ENCODE assay signal across 19 cellular contexts in genomic region chr19:29247912-29248311, GRCh38. TPM values are rescaled to one million over a fixed set of nuclear protein-coding genes. Genes with fewer than 3 reads are reported as not detected.
DNase-seq lines count a peak whose midpoint lies in the region; ATAC-seq and TF ChIP-seq lines count a peak whose summit lies in the region.
"Had no signal": no experiment of that assay in that cellular context is flagged by ENCODE, and none has a peak within 500 bp of the region (broad histone marks: within the 10 kb centered on the region; RNA-seq: fewer than 3 reads in every experiment).

No MANE protein-coding gene starts in this region.

- H3K4me3 Mint-ChIP-seq in GM23338, result no peak overlapping the region
- H3K4me3 Mint-ChIP-seq in WTC11, result no peak overlapping the region
- no peak overlapping the region for H3K4me3 Mint-ChIP-seq in T-helper 2 cell treated with Interferon-gamma antibody and Interleukin-4, amounts not matched to agents 5 μg/mL and 100 μg/mL, for 36 hours
- no peak overlapping the region for H3K4me3 Mint-ChIP-seq in glutamatergic neuron (ENCODE audit: unreplicated experiment)
- H3K4me3 Mint-ChIP-seq: activated B cell treated with CpG ODN at 0.5 μM for 24 hours; activated CD8-positive, alpha-beta T cell treated with anti-CD3 and anti-CD28 coated beads for 36 hours; activated naive CD8-positive, alpha-beta T cell; dendritic cell treated with granulocyte-macrophage colony-stimulating factor and Interleukin-4, amounts not matched to agents 40 ng/mL and 50 ng/mL, for 4 days had no signal

- no peaks in the 10 kb centered on the region for H3K9me2 ChIP-seq in GM23338 (ENCODE audit: insufficient read depth)

- CTCF ChIA-PET in A673 (lab: Charles Lee), result no interaction called here
- CTCF ChIA-PET in WTC11 (lab: Charles Lee), result interaction anchor here (0.7 to 4.4 kb wide), 17 partner anchors 11 to 349 kb away, joined by 3 to 40 read pairs (median 4); no protein-coding TSS in a partner anchor

- intact Hi-C loops in A673 (cut with micrococcal nuclease; ENCODE audit: unreplicated experiment), result no loop called here

- no peaks in the 10 kb centered on the region for H3K27me3 ChIP-seq in A673 (replicated peaks; ENCODE audit: insufficient read depth, low read depth, low read length, poor library complexity)
- H3K27me3 ChIP-seq in GM23338 (ENCODE audit: insufficient read depth), result no peaks in the 10 kb centered on the region
- H3K27me3 ChIP-seq: brain microvascular endothelial cell had no signal

- POLR2A ChIA-PET in A673 (lab: Charles Lee; ENCODE audit: low non-redundant PET), result no interaction called here
- POLR2A ChIA-PET in WTC11 (lab: Charles Lee), result no interaction called here

- H3K9me3 Mint-ChIP-seq in GM23338, result peaks cover 3% of the 10 kb centered on the region; the same call in 1 of the 3 replicates
- H3K9me3 Mint-ChIP-seq in WTC11, result no peaks in the 10 kb centered on the region
- H3K9me3 Mint-ChIP-seq in T-helper 2 cell treated with Interferon-gamma antibody and Interleukin-4, amounts not matched to agents 5 μg/mL and 100 μg/mL, for 36 hours, result no peaks in the 10 kb centered on the region
- peaks cover 13% of the 10 kb centered on the region for H3K9me3 Mint-ChIP-seq in glutamatergic neuron (ENCODE audit: unreplicated experiment)
- H3K9me3 Mint-ChIP-seq: activated B cell treated with CpG ODN at 0.5 μM for 24 hours; activated CD8-positive, alpha-beta T cell treated with anti-CD3 and anti-CD28 coated beads for 36 hours; dendritic cell treated with granulocyte-macrophage colony-stimulating factor and Interleukin-4, amounts not matched to agents 40 ng/mL and 50 ng/mL, for 4 days had no signal

- H3K27ac ChIP-seq in A673 (ENCODE audit: low read depth, low read length, poor library complexity, severe bottlenecking), result no peak overlapping the region
- H3K27ac ChIP-seq in GM23338 (ENCODE audit: low read depth), result no peak overlapping the region
- H3K27ac ChIP-seq: brain microvascular endothelial cell, left lung had no signal

- H3F3A ChIP-seq in GM23338 (replicated peaks; ENCODE audit: low read depth), result no peaks in the 10 kb centered on the region

- no peaks in the 10 kb centered on the region for H3K9me3 ChIP-seq in A673 (ENCODE audit: low read depth, low read length, poor library complexity, severe bottlenecking)
- H3K9me3 ChIP-seq: left lung had no signal

- H3K4me1 ChIP-seq in A673 (ENCODE audit: insufficient read depth, low read length, poor library complexity, severe bottlenecking), result peaks cover 6% of the 10 kb centered on the region
- H3K4me1 ChIP-seq in GM23338 (ENCODE audit: insufficient read depth), result no peaks in the 10 kb centered on the region; the same call in 1 of the 2 replicates
- H3K4me1 ChIP-seq: left lung had no signal

- H3K27me3 Mint-ChIP-seq in GM23338 (ENCODE audit: insufficient read depth, low read depth, poor library complexity) (peaks cover 2% of the 10 kb centered on the region), WTC11 (ENCODE audit: low read depth) (no peaks in the 10 kb centered on the region; the same call in 1 of the 2 replicates), glutamatergic neuron (ENCODE audit: unreplicated experiment) (peaks cover 3% of the 10 kb centered on the region)
- H3K27me3 Mint-ChIP-seq in T-helper 2 cell treated with Interferon-gamma antibody and Interleukin-4, amounts not matched to agents 5 μg/mL and 100 μg/mL, for 36 hours (ENCODE audit: low read depth), result peaks cover 6% of the 10 kb centered on the region

- ATAC-seq in GM23338 (peak; percentile 43), WTC11 (no peak)
- ATAC-seq: activated CD8-positive, alpha-beta T cell treated with anti-CD3 and anti-CD28 coated beads for 36 hours; HCT116; left lung had no signal

- H3K36me3 ChIP-seq in A673 (ENCODE audit: insufficient read depth, low read length, poor library complexity, severe bottlenecking), result no peaks in the 10 kb centered on the region
- H3K36me3 ChIP-seq in GM23338 (ENCODE audit: insufficient read depth), result no peaks in the 10 kb centered on the region
- H3K36me3 ChIP-seq: brain microvascular endothelial cell, left lung had no signal

- H3K27ac Mint-ChIP-seq in GM23338 (no peak overlapping the region), WTC11 (no peak overlapping the region), glutamatergic neuron (ENCODE audit: unreplicated experiment) (no peak overlapping the region)
- H3K27ac Mint-ChIP-seq in T-helper 2 cell treated with Interferon-gamma antibody and Interleukin-4, amounts not matched to agents 5 μg/mL and 100 μg/mL, for 36 hours, result no peak overlapping the region
- H3K27ac Mint-ChIP-seq: activated B cell treated with CpG ODN at 0.5 μM for 24 hours; activated CD8-positive, alpha-beta T cell treated with anti-CD3 and anti-CD28 coated beads for 36 hours; activated naive CD8-positive, alpha-beta T cell; dendritic cell treated with granulocyte-macrophage colony-stimulating factor and Interleukin-4, amounts not matched to agents 40 ng/mL and 50 ng/mL, for 4 days had no signal

- H3K36me3 Mint-ChIP-seq in GM23338 (ENCODE audit: low read depth) (no peaks in the 10 kb centered on the region), WTC11 (no peaks in the 10 kb centered on the region), glutamatergic neuron (ENCODE audit: unreplicated experiment) (no peaks in the 10 kb centered on the region)
- no peaks in the 10 kb centered on the region for H3K36me3 Mint-ChIP-seq in T-helper 2 cell treated with Interferon-gamma antibody and Interleukin-4, amounts not matched to agents 5 μg/mL and 100 μg/mL, for 36 hours (ENCODE audit: low read depth)
- H3K36me3 Mint-ChIP-seq: activated naive CD8-positive, alpha-beta T cell had no signal

- BruUV-seq in A673 (replicated peaks; lab: Mats Ljungman, UMichigan), result no TSS peak

- H3K4me1 Mint-ChIP-seq in GM23338 (peaks cover 15% of the 10 kb centered on the region), WTC11 (peaks cover 22% of the 10 kb centered on the region), glutamatergic neuron (ENCODE audit: low read depth, unreplicated experiment) (peaks cover 11% of the 10 kb centered on the region)
- H3K4me1 Mint-ChIP-seq in T-helper 2 cell treated with Interferon-gamma antibody and Interleukin-4, amounts not matched to agents 5 μg/mL and 100 μg/mL, for 36 hours (ENCODE audit: low read depth), result no peaks in the 10 kb centered on the region
- H3K4me1 Mint-ChIP-seq: activated B cell treated with CpG ODN at 0.5 μM for 24 hours had no signal

- H2AFZ ChIP-seq in GM23338, result peak overlapping the region; percentile 43; the same call in 1 of the 2 replicates

- H3K4me3 ChIP-seq in A673 (ENCODE audit: low read depth, low read length, poor library complexity, severe bottlenecking) (no peak overlapping the region), GM23338 (no peak overlapping the region)
- H3K4me3 ChIP-seq: left lung, smooth muscle cell had no signal

- no peaks in the 10 kb centered on the region for H4K20me1 ChIP-seq in GM23338 (replicated peaks; ENCODE audit: insufficient read depth)

- TF ChIP-seq CTCF in A673 (conservative IDR thresholded peaks at IDR 0.05; ENCODE audit: low read depth, low read length), result no peak
- TF ChIP-seq CTCF in GM23338 (conservative IDR thresholded peaks at IDR 0.05; ENCODE audit: low read depth in 2 of 2), result no peak
- TF ChIP-seq CTCF in WTC11 (IDR thresholded peaks at IDR 0.05), result no peak
- TF ChIP-seq CTCF in glutamatergic neuron (IDR thresholded peaks at IDR 0.05; ENCODE audit: partially characterized antibody, unreplicated experiment), result no peak

- no peaks in the 10 kb centered on the region for H3K79me2 ChIP-seq in GM23338 (replicated peaks; ENCODE audit: insufficient read depth)

- no peak overlapping the region for H3K4me2 ChIP-seq in GM23338
- H3K4me2 ChIP-seq: smooth muscle cell had no signal

- peak; percentile 70 for DNase-seq in A673 (ENCODE audit: low spot score)
- no peak for DNase-seq in GM23338 (ENCODE audit: low spot score)
- DNase-seq in WTC11 (ENCODE audit: low spot score), result no peak
- DNase-seq in medulla oblongata (ENCODE audit: extremely low spot score), result peak; percentile 21
- DNase-seq in activated T-cell treated with anti-CD3 and anti-CD28 coated beads, Interleukin-2, amount 50 U/mL, for 48 hours, result no peak
- DNase-seq in T-helper 2 cell treated with Interferon-gamma antibody and Interleukin-4, amounts not matched to agents 5 μg/mL and 100 μg/mL, for 36 hours (ENCODE audit: low spot score), result no peak
- no peak for DNase-seq in glutamatergic neuron
- no peak for DNase-seq in SKM-1 (lab: John Stamatoyannopoulos, UW; ENCODE audit: unreplicated experiment)
- DNase-seq: activated B cell treated with CpG ODN at 0.5 μM for 24 hours; activated CD8-positive, alpha-beta T cell treated with anti-CD3 and anti-CD28 coated beads for 36 hours; brain microvascular endothelial cell; left lung; MV-4-11; stimulated activated CD8-positive, alpha-beta memory T cell treated with anti-CD3 and anti-CD28 coated beads, Interleukin-4, amount 100 ng/mL, for 48 hours; SW 1271 had no signal

TF ChIP-seq in GM23338, 12 proteins besides CTCF, POLR2A, EP300 and RAD21 (continues in another document):
- TF ChIP-seq POLR2AphosphoS5 (IDR thresholded peaks at IDR 0.05; ENCODE audit: low read depth), result no peak
- TF ChIP-seq ETS1 (IDR thresholded peaks at IDR 0.05), result no peak

TF ChIP-seq in WTC11, 78 proteins besides CTCF, POLR2A, EP300 and RAD21 (continues in another document):
- TF ChIP-seq ESRRA (CRISPR knock-in tag; IDR thresholded peaks at IDR 0.05; ENCODE audit: borderline replicate concordance) (no peak), ZNF425 (CRISPR knock-in tag; conservative IDR thresholded peaks at IDR 0.05) (no peak), ZNF232 (CRISPR knock-in tag; IDR thresholded peaks at IDR 0.05) (no peak), PRRX2 (CRISPR knock-in tag; IDR thresholded peaks at IDR 0.05) (no peak)

RNA-seq across cellular contexts. Expression of gene UQCRFS1, which starts 35.0 kb away (rescaled TPM):
- total RNA-seq in A673 (2021), result 47.3 and 48.8 TPM in 2 replicates
- total RNA-seq in GM23338 (2014; rRNA removed; shearing (Covaris generic)), result 49.4 and 60.1 TPM in 2 replicates
- polyA plus RNA-seq in GM23338 (2016; fragmentation: Nextera tagmentation; extraction: Ambion mirVana), result 51.2 and 57.6 TPM in 2 replicates
- 55.1 to 58.2 TPM (median 55.5 TPM) in 3 replicates for total RNA-seq in WTC11 (2021)
- total RNA-seq in glutamatergic neuron (ENCODE audit: unreplicated experiment), result 34.9 TPM

Comparison
In these comparisons a context has a peak if more than half of its experiments do, and no peak if none do; other contexts are left out.
1. DNase-seq: peak in A673 (single experiment) and medulla oblongata (single experiment); none in GM23338 (single experiment), WTC11 (single experiment), activated T-cell treated with anti-CD3 and anti-CD28 coated beads, Interleukin-2, amount 50 U/mL, for 48 hours (0 of 2), T-helper 2 cell treated with Interferon-gamma antibody and Interleukin-4, amounts not matched to agents 5 μg/mL and 100 μg/mL, for 36 hours (single experiment), glutamatergic neuron (single experiment) and SKM-1 (single experiment).